ENCODE assay signal across 2 cellular contexts in the genomic region with DNA sequence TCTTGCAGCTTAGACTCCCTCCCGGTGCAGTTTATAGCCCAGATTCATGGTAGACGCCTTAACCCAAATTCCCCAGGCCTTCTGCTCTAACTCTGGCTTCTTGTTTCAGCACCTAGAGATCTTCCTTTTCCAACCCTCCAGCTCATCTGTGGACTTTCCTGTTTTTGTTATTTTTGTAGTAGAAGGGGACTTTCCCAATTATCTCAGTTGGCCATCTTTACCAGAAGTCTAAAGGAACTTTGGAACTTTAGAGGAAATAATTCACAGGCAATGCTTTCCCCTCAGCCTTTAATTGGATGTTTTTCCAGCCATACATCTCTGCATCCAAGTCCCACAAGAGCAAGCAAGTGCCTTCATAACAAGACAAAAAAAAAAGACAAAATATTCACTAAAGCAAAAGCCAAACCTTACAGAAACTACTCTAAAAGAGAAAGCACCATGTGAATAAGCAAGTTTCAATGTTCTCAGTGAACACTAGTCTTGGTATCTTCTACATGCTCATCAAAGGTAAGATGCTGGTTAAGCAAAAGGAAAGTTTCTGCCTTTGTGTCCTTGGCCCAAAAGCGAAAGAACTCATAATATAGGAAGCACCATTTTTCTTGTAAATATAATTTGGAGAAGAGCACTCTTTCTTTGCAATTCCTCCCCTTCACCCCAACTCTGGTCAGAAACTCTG.
TF ChIP-seq lines count a peak whose summit lies in the region.

No MANE protein-coding gene starts in this region.

TF ChIP-seq in liver, 16 proteins besides CTCF, POLR2A, EP300 and RAD21:
- TF ChIP-seq FOXA1 (IDR thresholded peaks at IDR 0.05) = no peak
- TF ChIP-seq, protein P1, sequence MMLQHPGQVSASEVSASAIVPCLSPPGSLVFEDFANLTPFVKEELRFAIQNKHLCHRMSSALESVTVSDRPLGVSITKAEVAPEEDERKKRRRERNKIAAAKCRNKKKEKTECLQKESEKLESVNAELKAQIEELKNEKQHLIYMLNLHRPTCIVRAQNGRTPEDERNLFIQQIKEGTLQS (IDR thresholded peaks at IDR 0.05) = no peak
- TF ChIP-seq EGR1 (IDR thresholded peaks at IDR 0.05; ENCODE audit: low read depth in 2 of 2) = no peak
- TF ChIP-seq TAF1 (conservative IDR thresholded peaks at IDR 0.05) = no peak
- TF ChIP-seq, protein P2, sequence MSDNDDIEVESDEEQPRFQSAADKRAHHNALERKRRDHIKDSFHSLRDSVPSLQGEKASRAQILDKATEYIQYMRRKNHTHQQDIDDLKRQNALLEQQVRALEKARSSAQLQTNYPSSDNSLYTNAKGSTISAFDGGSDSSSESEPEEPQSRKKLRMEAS (IDR thresholded peaks at IDR 0.05) = no peak
- TF ChIP-seq RXRA (IDR thresholded peaks at IDR 0.05) = peak in 1 of 2 donors; percentile 4
- no peak for TF ChIP-seq FOXA2 (IDR thresholded peaks at IDR 0.05)
- TF ChIP-seq, protein P3, sequence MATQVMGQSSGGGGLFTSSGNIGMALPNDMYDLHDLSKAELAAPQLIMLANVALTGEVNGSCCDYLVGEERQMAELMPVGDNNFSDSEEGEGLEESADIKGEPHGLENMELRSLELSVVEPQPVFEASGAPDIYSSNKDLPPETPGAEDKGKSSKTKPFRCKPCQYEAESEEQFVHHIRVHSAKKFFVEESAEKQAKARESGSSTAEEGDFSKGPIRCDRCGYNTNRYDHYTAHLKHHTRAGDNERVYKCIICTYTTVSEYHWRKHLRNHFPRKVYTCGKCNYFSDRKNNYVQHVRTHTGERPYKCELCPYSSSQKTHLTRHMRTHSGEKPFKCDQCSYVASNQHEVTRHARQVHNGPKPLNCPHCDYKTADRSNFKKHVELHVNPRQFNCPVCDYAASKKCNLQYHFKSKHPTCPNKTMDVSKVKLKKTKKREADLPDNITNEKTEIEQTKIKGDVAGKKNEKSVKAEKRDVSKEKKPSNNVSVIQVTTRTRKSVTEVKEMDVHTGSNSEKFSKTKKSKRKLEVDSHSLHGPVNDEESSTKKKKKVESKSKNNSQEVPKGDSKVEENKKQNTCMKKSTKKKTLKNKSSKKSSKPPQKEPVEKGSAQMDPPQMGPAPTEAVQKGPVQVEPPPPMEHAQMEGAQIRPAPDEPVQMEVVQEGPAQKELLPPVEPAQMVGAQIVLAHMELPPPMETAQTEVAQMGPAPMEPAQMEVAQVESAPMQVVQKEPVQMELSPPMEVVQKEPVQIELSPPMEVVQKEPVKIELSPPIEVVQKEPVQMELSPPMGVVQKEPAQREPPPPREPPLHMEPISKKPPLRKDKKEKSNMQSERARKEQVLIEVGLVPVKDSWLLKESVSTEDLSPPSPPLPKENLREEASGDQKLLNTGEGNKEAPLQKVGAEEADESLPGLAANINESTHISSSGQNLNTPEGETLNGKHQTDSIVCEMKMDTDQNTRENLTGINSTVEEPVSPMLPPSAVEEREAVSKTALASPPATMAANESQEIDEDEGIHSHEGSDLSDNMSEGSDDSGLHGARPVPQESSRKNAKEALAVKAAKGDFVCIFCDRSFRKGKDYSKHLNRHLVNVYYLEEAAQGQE (IDR thresholded peaks at IDR 0.05) = no peak
- peak; percentile 38 to 45 for TF ChIP-seq HNF4A (conservative IDR thresholded peaks at IDR 0.05)

TF ChIP-seq in HepG2, 621 proteins besides CTCF, POLR2A, EP300 and RAD21:
- TF ChIP-seq, protein P4, sequence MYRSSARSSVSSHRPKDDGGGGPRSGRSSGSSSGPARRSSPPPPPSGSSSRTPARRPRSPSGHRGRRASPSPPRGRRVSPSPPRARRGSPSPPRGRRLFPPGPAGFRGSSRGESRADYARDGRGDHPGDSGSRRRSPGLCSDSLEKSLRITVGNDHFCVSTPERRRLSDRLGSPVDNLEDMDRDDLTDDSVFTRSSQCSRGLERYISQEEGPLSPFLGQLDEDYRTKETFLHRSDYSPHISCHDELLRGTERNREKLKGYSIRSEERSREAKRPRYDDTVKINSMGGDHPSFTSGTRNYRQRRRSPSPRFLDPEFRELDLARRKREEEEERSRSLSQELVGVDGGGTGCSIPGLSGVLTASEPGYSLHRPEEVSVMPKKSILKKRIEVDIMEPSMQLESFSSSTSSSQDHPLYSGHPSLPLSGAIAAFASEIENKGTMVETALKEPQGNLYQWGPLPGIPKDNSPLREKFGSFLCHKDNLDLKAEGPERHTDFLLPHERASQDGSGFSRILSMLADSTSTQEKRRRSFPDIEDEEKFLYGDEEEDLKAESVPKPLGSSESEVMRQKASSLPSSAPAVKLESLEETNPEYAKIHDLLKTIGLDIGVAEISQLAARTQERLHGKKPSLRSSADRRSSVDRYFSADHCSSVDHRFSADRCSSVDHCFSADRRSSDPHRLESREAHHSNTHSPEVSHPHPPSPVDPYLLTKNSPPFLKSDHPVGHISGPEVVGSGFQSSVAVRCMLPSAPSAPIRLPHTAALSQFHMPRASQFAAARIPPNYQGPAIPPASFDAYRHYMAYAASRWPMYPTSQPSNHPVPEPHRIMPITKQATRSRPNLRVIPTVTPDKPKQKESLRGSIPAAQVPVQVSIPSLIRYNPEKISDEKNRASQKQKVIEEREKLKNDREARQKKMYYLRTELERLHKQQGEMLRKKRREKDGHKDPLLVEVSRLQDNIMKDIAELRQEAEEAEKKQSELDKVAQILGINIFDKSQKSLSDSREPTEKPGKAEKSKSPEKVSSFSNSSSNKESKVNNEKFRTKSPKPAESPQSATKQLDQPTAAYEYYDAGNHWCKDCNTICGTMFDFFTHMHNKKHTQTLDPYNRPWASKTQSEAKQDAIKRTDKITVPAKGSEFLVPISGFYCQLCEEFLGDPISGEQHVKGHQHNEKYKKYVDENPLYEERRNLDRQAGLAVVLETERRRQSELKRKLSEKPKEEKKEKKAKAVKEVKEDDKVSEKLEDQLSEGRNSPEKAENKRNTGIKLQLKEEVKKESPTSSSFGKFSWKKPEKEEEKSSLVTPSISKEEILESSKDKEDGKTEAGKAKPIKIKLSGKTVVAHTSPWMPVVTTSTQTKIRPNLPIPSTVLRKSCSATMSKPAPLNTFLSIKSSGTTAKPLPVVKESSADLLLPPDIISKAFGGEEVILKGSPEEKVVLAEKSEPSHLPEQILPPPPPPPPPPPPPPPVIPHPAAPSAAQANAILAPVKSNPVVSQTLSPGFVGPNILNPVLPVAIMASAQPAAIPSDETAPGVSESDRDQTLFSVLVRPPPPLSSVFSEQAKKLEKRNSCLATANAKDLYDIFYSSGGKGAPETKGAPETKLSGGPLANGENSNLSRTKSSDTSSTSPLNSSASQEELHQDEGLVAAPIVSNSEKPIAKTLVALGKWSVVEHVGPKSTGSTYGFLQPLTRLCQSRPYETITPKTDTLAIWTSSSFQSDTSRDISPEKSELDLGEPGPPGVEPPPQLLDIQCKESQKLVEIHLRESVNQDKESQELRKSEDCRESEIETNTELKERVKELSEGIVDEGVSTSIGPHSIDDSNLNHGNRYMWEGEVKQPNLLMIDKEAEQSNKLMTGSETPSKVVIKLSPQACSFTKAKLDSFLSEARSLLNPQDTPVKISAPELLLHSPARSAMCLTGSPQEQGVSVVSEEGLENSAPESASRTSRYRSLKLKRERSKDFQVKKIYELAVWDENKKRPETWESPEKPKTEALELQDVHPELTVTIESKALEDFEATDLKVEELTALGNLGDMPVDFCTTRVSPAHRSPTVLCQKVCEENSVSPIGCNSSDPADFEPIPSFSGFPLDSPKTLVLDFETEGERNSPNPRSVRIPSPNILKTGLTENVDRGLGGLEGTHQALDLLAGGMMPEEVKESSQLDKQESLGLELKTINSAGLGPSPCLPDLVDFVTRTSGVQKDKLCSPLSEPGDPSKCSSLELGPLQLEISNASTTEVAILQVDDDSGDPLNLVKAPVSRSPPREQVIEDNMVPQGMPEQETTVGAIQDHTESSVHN (CRISPR knock-in tag; IDR thresholded peaks at IDR 0.05) = no peak
- TF ChIP-seq PHF20 (CRISPR knock-in tag; IDR thresholded peaks at IDR 0.05) (no peak), SRSF9 (IDR thresholded peaks at IDR 0.05; ENCODE audit: borderline replicate concordance, insufficient read depth, low read depth, low read length, poor library complexity, severe bottlenecking) (no peak), ZNF34 (CRISPR knock-in tag; IDR thresholded peaks at IDR 0.05; ENCODE audit: borderline replicate concordance) (no peak)
